In genomic region chr4:172662113-172662512, GRCh38 we compare ENCODE assay signal across 40 cellular contexts.
"Had no signal": no experiment of that assay in that cellular context is flagged by ENCODE, and none has a peak within 500 bp of the region (broad histone marks: within the 10 kb centered on the region; RNA-seq: fewer than 3 reads in every experiment).

No MANE protein-coding gene starts in this region.

- H3K36me3 ChIP-seq: adrenal gland, ascending aorta, brain microvascular endothelial cell, breast epithelium, cardiac muscle cell had no signal

- H3K27ac Mint-ChIP-seq: activated naive CD4-positive, alpha-beta T cell treated with anti-CD3 and anti-CD28 coated beads for 36 hours; activated naive CD4-positive, alpha-beta T cell treated with anti-CD3 and anti-CD28 coated beads, Interleukin-2, amount 10 ng/mL, durations not matched to agents 7 days and 5 days; activated naive CD4-positive, alpha-beta T cell treated with anti-CD3 and anti-CD28 coated beads, Interleukin-2, amount 50 U/mL, for 24 hours; activated naive CD4-positive, alpha-beta T cell treated with anti-CD3 and anti-CD28 coated beads, Interleukin-2, amount 50 U/mL, for 72 hours; activated naive CD8-positive, alpha-beta T cell; activated naive CD8-positive, alpha-beta T cell treated with anti-CD3 and anti-CD28 coated beads for 36 hours; activated naive CD8-positive, alpha-beta T cell treated with anti-CD3 and anti-CD28 coated beads, Interleukin-2, amount 10 ng/mL, durations not matched to agents 7 days and 5 days; activated naive CD8-positive, alpha-beta T cell treated with anti-CD3 and anti-CD28 coated beads, Interleukin-2, amount 50 U/mL, for 24 hours; activated T-cell treated with anti-CD3 and anti-CD28 coated beads, Interleukin-2, amount 50 U/mL, for 24 hours; activated T-cell treated with anti-CD3 and anti-CD28 coated beads, Interleukin-2, amount 50 U/mL, for 72 hours; activated T-helper 1 cell treated with anti-CD3 and anti-CD28 coated beads, Interleukin-12 subunit alpha, Interleukin-12 subunit beta, Interleukin-2, Interleukin-4 antibody, amounts not matched to agents 30 ng/mL and 10 ng/mL and 1 ng/mL, durations not matched to agents 14 hours and 24 hours and 36 hours; activated T-helper 17 cell treated with anti-CD3 and anti-CD28 coated beads, Interleukin-2, amount 50 U/mL, for 72 hours; activated T-helper 2 cell treated with anti-CD3 and anti-CD28 coated beads, Interferon-gamma antibody, Interleukin-2, Interleukin-4, amounts not matched to agents 10 μg/mL and 5 μg/mL and 100 μg/mL, durations not matched to agents 14 hours and 24 hours and 36 hours; brain had no signal

- H3K4me3 Mint-ChIP-seq: activated naive CD4-positive, alpha-beta T cell treated with anti-CD3 and anti-CD28 coated beads for 36 hours; activated naive CD4-positive, alpha-beta T cell treated with anti-CD3 and anti-CD28 coated beads, Interleukin-2, amount 10 ng/mL, durations not matched to agents 7 days and 5 days; activated naive CD4-positive, alpha-beta T cell treated with anti-CD3 and anti-CD28 coated beads, Interleukin-2, amount 50 U/mL, for 24 hours; activated naive CD8-positive, alpha-beta T cell; activated naive CD8-positive, alpha-beta T cell treated with anti-CD3 and anti-CD28 coated beads for 36 hours; activated naive CD8-positive, alpha-beta T cell treated with anti-CD3 and anti-CD28 coated beads, Interleukin-2, amount 10 ng/mL, durations not matched to agents 7 days and 5 days; activated naive CD8-positive, alpha-beta T cell treated with anti-CD3 and anti-CD28 coated beads, Interleukin-2, amount 50 U/mL, for 24 hours; activated T-cell treated with anti-CD3 and anti-CD28 coated beads, Interleukin-2, amount 50 U/mL, for 24 hours; activated T-cell treated with anti-CD3 and anti-CD28 coated beads, Interleukin-2, amount 50 U/mL, for 4 hours; activated T-cell treated with anti-CD3 and anti-CD28 coated beads, Interleukin-2, amount 50 U/mL, for 72 hours; activated T-helper 1 cell treated with anti-CD3 and anti-CD28 coated beads, Interleukin-12 subunit alpha, Interleukin-12 subunit beta, Interleukin-2, Interleukin-4 antibody, amounts not matched to agents 30 ng/mL and 10 ng/mL and 1 ng/mL, durations not matched to agents 14 hours and 24 hours and 36 hours; activated T-helper 17 cell treated with anti-CD3 and anti-CD28 coated beads, Interleukin-2, amount 50 U/mL, for 72 hours; brain; central memory CD8-positive, alpha-beta T cell had no signal

- H3K4me1 ChIP-seq: adrenal gland, ascending aorta, body of pancreas, breast epithelium had no signal

- H3K27ac ChIP-seq: adrenal gland, ascending aorta, body of pancreas, brain microvascular endothelial cell, breast epithelium, cardiac muscle cell had no signal

- H3K4me3 ChIP-seq: adrenal gland, ascending aorta, body of pancreas, breast epithelium, cardiac muscle cell had no signal

- H3K27me3 Mint-ChIP-seq: activated naive CD4-positive, alpha-beta T cell treated with anti-CD3 and anti-CD28 coated beads, Interleukin-2, amount 10 ng/mL, durations not matched to agents 7 days and 5 days; activated naive CD4-positive, alpha-beta T cell treated with anti-CD3 and anti-CD28 coated beads, Interleukin-2, amount 50 U/mL, for 24 hours; activated naive CD8-positive, alpha-beta T cell; activated naive CD8-positive, alpha-beta T cell treated with anti-CD3 and anti-CD28 coated beads for 36 hours; activated naive CD8-positive, alpha-beta T cell treated with anti-CD3 and anti-CD28 coated beads, Interleukin-2, amount 10 ng/mL, durations not matched to agents 7 days and 5 days; activated naive CD8-positive, alpha-beta T cell treated with anti-CD3 and anti-CD28 coated beads, Interleukin-2, amount 50 U/mL, for 24 hours; activated T-cell treated with anti-CD3 and anti-CD28 coated beads, Interleukin-2, amount 50 U/mL, for 24 hours; activated T-helper 17 cell treated with anti-CD3 and anti-CD28 coated beads, Interleukin-2, amount 50 U/mL, for 72 hours; brain; central memory CD8-positive, alpha-beta T cell had no signal

- DNase-seq: activated effector memory CD4-positive, alpha-beta T cell treated with anti-CD3 and anti-CD28 coated beads, Interleukin-2, amount 50 U/mL, for 16 hours; activated effector memory CD4-positive, alpha-beta T cell treated with Interleukin-2 at 50 U/mL for 16 hours; activated gamma-delta T cell; activated gamma-delta T cell treated with Interleukin-2 at 50 U/mL for 16 hours; activated naive CD4-positive, alpha-beta T cell; activated naive CD4-positive, alpha-beta T cell treated with anti-CD3 and anti-CD28 coated beads for 36 hours; activated naive CD4-positive, alpha-beta T cell treated with anti-CD3 and anti-CD28 coated beads, Interleukin-2, amount 10 ng/mL, durations not matched to agents 7 days and 5 days; activated naive CD4-positive, alpha-beta T cell treated with anti-CD3 and anti-CD28 coated beads, Interleukin-2, amount 50 U/mL, for 16 hours; activated naive CD4-positive, alpha-beta T cell treated with Interleukin-2 at 50 U/mL for 16 hours; activated naive CD8-positive, alpha-beta T cell treated with anti-CD3 and anti-CD28 coated beads for 36 hours; activated naive CD8-positive, alpha-beta T cell treated with anti-CD3 and anti-CD28 coated beads, Interleukin-2, amount 10 ng/mL, durations not matched to agents 7 days and 5 days; activated naive CD8-positive, alpha-beta T cell treated with anti-CD3 and anti-CD28 coated beads, Interleukin-2, amount 50 U/mL, for 24 hours; activated T-cell treated with anti-CD3 and anti-CD28 coated beads, Interleukin-2, amount 50 U/mL, for 1 hour; activated T-cell treated with anti-CD3 and anti-CD28 coated beads, Interleukin-2, amount 50 U/mL, for 24 hours; activated T-cell treated with anti-CD3 and anti-CD28 coated beads, Interleukin-2, amount 50 U/mL, for 4 hours; activated T-cell treated with anti-CD3 and anti-CD28 coated beads, Interleukin-2, amount 50 U/mL, for 48 hours; activated T-cell treated with anti-CD3 and anti-CD28 coated beads, Interleukin-2, amount 50 U/mL, for 72 hours; adrenal gland; amniotic stem cell; amygdala; anterior cingulate cortex; aorta; body of pancreas; brain microvascular endothelial cell; caudate nucleus; central memory CD4-positive, alpha-beta T cell; cerebellar nuclear complex had no signal

- H3K9me3 Mint-ChIP-seq: activated naive CD4-positive, alpha-beta T cell treated with anti-CD3 and anti-CD28 coated beads, Interleukin-2, amount 10 ng/mL, durations not matched to agents 7 days and 5 days; activated naive CD4-positive, alpha-beta T cell treated with anti-CD3 and anti-CD28 coated beads, Interleukin-2, amount 50 U/mL, for 24 hours; activated naive CD8-positive, alpha-beta T cell treated with anti-CD3 and anti-CD28 coated beads for 36 hours; activated naive CD8-positive, alpha-beta T cell treated with anti-CD3 and anti-CD28 coated beads, Interleukin-2, amount 10 ng/mL, durations not matched to agents 7 days and 5 days; activated naive CD8-positive, alpha-beta T cell treated with anti-CD3 and anti-CD28 coated beads, Interleukin-2, amount 50 U/mL, for 24 hours; activated T-helper 1 cell treated with anti-CD3 and anti-CD28 coated beads, Interleukin-12 subunit alpha, Interleukin-12 subunit beta, Interleukin-2, Interleukin-4 antibody, amounts not matched to agents 30 ng/mL and 10 ng/mL and 1 ng/mL, durations not matched to agents 14 hours and 24 hours and 36 hours; activated T-helper 2 cell treated with anti-CD3 and anti-CD28 coated beads, Interferon-gamma antibody, Interleukin-2, Interleukin-4, amounts not matched to agents 10 μg/mL and 5 μg/mL and 100 μg/mL, durations not matched to agents 14 hours and 24 hours and 36 hours; brain had no signal

- FAIRE-seq: astrocyte, bronchial epithelial cell had no signal

- H3K4me1 Mint-ChIP-seq: activated naive CD4-positive, alpha-beta T cell treated with anti-CD3 and anti-CD28 coated beads, Interleukin-2, amount 10 ng/mL, durations not matched to agents 7 days and 5 days; activated naive CD4-positive, alpha-beta T cell treated with anti-CD3 and anti-CD28 coated beads, Interleukin-2, amount 50 U/mL, for 24 hours; activated naive CD8-positive, alpha-beta T cell treated with anti-CD3 and anti-CD28 coated beads for 36 hours; activated naive CD8-positive, alpha-beta T cell treated with anti-CD3 and anti-CD28 coated beads, Interleukin-2, amount 10 ng/mL, durations not matched to agents 7 days and 5 days; activated naive CD8-positive, alpha-beta T cell treated with anti-CD3 and anti-CD28 coated beads, Interleukin-2, amount 50 U/mL, for 24 hours; activated T-helper 17 cell treated with anti-CD3 and anti-CD28 coated beads, Interleukin-2, amount 50 U/mL, for 72 hours; central memory CD8-positive, alpha-beta T cell had no signal

- H3K27me3 ChIP-seq: adrenal gland, ascending aorta, body of pancreas, brain microvascular endothelial cell, breast epithelium, cardiac muscle cell had no signal

- ATAC-seq: activated naive CD4-positive, alpha-beta T cell treated with anti-CD3 and anti-CD28 coated beads, Interleukin-2, amount 50 U/mL, for 72 hours; activated naive CD8-positive, alpha-beta T cell treated with anti-CD3 and anti-CD28 coated beads, Interleukin-2, amount 50 U/mL, for 24 hours; activated T-cell treated with anti-CD3 and anti-CD28 coated beads, Interleukin-2, amount 50 U/mL, for 4 hours; activated T-cell treated with anti-CD3 and anti-CD28 coated beads, Interleukin-2, amount 50 U/mL, for 72 hours; activated T-helper 17 cell treated with anti-CD3 and anti-CD28 coated beads, Interleukin-2, amount 50 U/mL, for 72 hours; body of pancreas had no signal

- H3K9me3 ChIP-seq: adrenal gland, ascending aorta, body of pancreas, breast epithelium had no signal

- H3K36me3 Mint-ChIP-seq: activated naive CD4-positive, alpha-beta T cell treated with anti-CD3 and anti-CD28 coated beads, Interleukin-2, amount 10 ng/mL, durations not matched to agents 7 days and 5 days; activated naive CD4-positive, alpha-beta T cell treated with anti-CD3 and anti-CD28 coated beads, Interleukin-2, amount 50 U/mL, for 24 hours; activated naive CD4-positive, alpha-beta T cell treated with anti-CD3 and anti-CD28 coated beads, Interleukin-2, amount 50 U/mL, for 72 hours; activated naive CD8-positive, alpha-beta T cell; activated naive CD8-positive, alpha-beta T cell treated with anti-CD3 and anti-CD28 coated beads for 36 hours; activated naive CD8-positive, alpha-beta T cell treated with anti-CD3 and anti-CD28 coated beads, Interleukin-2, amount 10 ng/mL, durations not matched to agents 7 days and 5 days; brain had no signal
